3 cellular contexts compared by ENCODE assay signal in the genomic region with DNA sequence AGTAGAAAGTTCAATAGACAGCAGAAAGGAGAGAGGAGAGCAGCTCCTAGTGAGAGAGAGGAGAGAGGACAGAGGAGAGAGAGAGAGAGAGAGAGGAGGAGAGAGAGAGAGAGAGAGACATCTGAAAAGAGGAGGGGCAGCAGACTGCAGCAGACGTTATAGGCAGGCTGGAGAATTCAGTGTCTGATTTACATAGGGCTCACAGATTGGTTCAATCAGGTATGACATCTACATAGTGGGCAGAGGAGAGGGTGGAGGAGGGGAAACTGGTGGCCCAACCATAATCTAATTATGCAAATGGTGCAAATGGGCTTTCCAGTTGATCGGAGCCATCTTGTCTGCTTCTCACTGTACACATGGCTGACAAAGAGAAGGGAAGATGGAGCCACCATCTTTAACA.
TF ChIP-seq lines count a peak whose summit lies in the region.

No MANE protein-coding gene starts in this region.

TF ChIP-seq in SK-N-SH, 30 proteins besides CTCF, POLR2A, EP300 and RAD21 (continued from another document):
- TF ChIP-seq, protein P1, sequence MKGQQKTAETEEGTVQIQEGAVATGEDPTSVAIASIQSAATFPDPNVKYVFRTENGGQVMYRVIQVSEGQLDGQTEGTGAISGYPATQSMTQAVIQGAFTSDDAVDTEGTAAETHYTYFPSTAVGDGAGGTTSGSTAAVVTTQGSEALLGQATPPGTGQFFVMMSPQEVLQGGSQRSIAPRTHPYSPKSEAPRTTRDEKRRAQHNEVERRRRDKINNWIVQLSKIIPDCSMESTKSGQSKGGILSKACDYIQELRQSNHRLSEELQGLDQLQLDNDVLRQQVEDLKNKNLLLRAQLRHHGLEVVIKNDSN (IDR thresholded peaks at IDR 0.05; ENCODE audit: borderline replicate concordance, low read depth): no peak
- TF ChIP-seq, protein P2, sequence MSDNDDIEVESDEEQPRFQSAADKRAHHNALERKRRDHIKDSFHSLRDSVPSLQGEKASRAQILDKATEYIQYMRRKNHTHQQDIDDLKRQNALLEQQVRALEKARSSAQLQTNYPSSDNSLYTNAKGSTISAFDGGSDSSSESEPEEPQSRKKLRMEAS (IDR thresholded peaks at IDR 0.05; ENCODE audit: low read depth): no peak
- TF ChIP-seq FOSL2 (IDR thresholded peaks at IDR 0.05; ENCODE audit: borderline replicate concordance, low read depth) (no peak), POLR2AphosphoS5 (IDR thresholded peaks at IDR 0.05; ENCODE audit: low read depth, low read length) (no peak)

TF ChIP-seq in SK-N-SH treated with all-trans-retinoic acid at 6 μM for 48 hours, 23 proteins besides CTCF, POLR2A, EP300 and RAD21 (continued from another document):
- TF ChIP-seq, protein P3, sequence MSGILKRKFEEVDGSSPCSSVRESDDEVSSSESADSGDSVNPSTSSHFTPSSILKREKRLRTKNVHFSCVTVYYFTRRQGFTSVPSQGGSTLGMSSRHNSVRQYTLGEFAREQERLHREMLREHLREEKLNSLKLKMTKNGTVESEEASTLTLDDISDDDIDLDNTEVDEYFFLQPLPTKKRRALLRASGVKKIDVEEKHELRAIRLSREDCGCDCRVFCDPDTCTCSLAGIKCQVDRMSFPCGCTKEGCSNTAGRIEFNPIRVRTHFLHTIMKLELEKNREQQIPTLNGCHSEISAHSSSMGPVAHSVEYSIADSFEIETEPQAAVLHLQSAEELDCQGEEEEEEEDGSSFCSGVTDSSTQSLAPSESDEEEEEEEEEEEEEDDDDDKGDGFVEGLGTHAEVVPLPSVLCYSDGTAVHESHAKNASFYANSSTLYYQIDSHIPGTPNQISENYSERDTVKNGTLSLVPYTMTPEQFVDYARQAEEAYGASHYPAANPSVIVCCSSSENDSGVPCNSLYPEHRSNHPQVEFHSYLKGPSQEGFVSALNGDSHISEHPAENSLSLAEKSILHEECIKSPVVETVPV (CRISPR knock-in tag; IDR thresholded peaks at IDR 0.05): no peak
- TF ChIP-seq CSDC2 (CRISPR knock-in tag; IDR thresholded peaks at IDR 0.05) (no peak), GLIS3 (CRISPR knock-in tag; IDR thresholded peaks at IDR 0.05) (no peak), OSR1 (CRISPR knock-in tag; IDR thresholded peaks at IDR 0.05) (no peak), ZFP30 (CRISPR knock-in tag; IDR thresholded peaks at IDR 0.05) (no peak)

TF ChIP-seq in K562, 482 proteins besides CTCF, POLR2A, EP300 and RAD21 (continued from another document):
- TF ChIP-seq, protein P4, sequence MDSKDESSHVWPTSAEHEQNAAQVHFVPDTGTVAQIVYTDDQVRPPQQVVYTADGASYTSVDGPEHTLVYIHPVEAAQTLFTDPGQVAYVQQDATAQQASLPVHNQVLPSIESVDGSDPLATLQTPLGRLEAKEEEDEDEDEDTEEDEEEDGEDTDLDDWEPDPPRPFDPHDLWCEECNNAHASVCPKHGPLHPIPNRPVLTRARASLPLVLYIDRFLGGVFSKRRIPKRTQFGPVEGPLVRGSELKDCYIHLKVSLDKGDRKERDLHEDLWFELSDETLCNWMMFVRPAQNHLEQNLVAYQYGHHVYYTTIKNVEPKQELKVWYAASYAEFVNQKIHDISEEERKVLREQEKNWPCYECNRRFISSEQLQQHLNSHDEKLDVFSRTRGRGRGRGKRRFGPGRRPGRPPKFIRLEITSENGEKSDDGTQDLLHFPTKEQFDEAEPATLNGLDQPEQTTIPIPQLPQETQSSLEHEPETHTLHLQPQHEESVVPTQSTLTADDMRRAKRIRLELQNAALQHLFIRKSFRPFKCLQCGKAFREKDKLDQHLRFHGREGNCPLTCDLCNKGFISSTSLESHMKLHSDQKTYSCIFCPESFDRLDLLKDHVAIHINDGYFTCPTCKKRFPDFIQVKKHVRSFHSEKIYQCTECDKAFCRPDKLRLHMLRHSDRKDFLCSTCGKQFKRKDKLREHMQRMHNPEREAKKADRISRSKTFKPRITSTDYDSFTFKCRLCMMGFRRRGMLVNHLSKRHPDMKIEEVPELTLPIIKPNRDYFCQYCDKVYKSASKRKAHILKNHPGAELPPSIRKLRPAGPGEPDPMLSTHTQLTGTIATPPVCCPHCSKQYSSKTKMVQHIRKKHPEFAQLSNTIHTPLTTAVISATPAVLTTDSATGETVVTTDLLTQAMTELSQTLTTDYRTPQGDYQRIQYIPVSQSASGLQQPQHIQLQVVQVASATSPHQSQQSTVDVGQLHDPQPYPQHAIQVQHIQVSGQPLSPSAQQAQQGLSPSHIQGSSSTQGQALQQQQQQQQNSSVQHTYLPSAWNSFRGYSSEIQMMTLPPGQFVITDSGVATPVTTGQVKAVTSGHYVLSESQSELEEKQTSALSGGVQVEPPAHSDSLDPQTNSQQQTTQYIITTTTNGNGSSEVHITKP (IDR thresholded peaks at IDR 0.05; ENCODE audit: partially characterized antibody): no peak
- TF ChIP-seq ZSCAN32 (CRISPR knock-in tag; IDR thresholded peaks at IDR 0.05): no peak
- TF ChIP-seq, protein P5, sequence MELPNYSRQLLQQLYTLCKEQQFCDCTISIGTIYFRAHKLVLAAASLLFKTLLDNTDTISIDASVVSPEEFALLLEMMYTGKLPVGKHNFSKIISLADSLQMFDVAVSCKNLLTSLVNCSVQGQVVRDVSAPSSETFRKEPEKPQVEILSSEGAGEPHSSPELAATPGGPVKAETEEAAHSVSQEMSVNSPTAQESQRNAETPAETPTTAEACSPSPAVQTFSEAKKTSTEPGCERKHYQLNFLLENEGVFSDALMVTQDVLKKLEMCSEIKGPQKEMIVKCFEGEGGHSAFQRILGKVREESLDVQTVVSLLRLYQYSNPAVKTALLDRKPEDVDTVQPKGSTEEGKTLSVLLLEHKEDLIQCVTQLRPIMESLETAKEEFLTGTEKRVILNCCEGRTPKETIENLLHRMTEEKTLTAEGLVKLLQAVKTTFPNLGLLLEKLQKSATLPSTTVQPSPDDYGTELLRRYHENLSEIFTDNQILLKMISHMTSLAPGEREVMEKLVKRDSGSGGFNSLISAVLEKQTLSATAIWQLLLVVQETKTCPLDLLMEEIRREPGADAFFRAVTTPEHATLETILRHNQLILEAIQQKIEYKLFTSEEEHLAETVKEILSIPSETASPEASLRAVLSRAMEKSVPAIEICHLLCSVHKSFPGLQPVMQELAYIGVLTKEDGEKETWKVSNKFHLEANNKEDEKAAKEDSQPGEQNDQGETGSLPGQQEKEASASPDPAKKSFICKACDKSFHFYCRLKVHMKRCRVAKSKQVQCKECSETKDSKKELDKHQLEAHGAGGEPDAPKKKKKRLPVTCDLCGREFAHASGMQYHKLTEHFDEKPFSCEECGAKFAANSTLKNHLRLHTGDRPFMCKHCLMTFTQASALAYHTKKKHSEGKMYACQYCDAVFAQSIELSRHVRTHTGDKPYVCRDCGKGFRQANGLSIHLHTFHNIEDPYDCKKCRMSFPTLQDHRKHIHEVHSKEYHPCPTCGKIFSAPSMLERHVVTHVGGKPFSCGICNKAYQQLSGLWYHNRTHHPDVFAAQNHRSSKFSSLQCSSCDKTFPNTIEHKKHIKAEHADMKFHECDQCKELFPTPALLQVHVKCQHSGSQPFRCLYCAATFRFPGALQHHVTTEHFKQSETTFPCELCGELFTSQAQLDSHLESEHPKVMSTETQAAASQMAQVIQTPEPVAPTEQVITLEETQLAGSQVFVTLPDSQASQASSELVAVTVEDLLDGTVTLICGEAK (IDR thresholded peaks at IDR 0.05): no peak
- TF ChIP-seq, protein P5 (CRISPR knock-in tag; IDR thresholded peaks at IDR 0.05): no peak
